Comparison of ENCODE assay signal across 8 cellular contexts in genomic region chr16:726438-727290, GRCh38. TPM values are rescaled to one million over a fixed set of nuclear protein-coding genes. Genes with fewer than 3 reads are reported as not detected.
DNase-seq lines count a peak whose midpoint lies in the region; ATAC-seq and TF ChIP-seq lines count a peak whose summit lies in the region.

Gene CCDC78, minus strand, starts transcription at chr16:726443. Its CDS starts 76 bp downstream, at chr16:726367.
Gene HAGHL, plus strand, starts transcription at chr16:727106. Its CDS starts 404 bp downstream, at chr16:727510.

- WGBS in right cardiac atrium: 2% methylated on average over 88 of the region's 88 CpGs

- H3K9me3 ChIP-seq in RWPE2 (ENCODE audit: severe bottlenecking): no peaks in the 10 kb centered on the region
- no peaks in the 10 kb centered on the region for H3K9me3 ChIP-seq in right cardiac atrium (ENCODE audit: control insufficient read depth, low read length)

- peak; percentile 12 for ATAC-seq in RWPE2 (ENCODE audit: low read depth)
- ATAC-seq in right cardiac atrium: peak; percentile 9 to 23
- ATAC-seq in GM21737 (IDR thresholded peaks at IDR 0.05; ENCODE audit: unreplicated experiment): no peak

- no peak for TF ChIP-seq CTCF in RWPE2 (IDR thresholded peaks at IDR 0.05; ENCODE audit: poor library complexity, severe bottlenecking)

- peaks cover 20% of the 10 kb centered on the region for H3K27me3 ChIP-seq in H7 (ENCODE audit: control insufficient read depth, insufficient read depth, low read length)
- no peaks in the 10 kb centered on the region for H3K27me3 ChIP-seq in RWPE2 (ENCODE audit: insufficient read depth, poor library complexity, severe bottlenecking)
- H3K27me3 ChIP-seq in right cardiac atrium (ENCODE audit: control insufficient read depth, insufficient read depth): no peaks in the 10 kb centered on the region
- peaks cover 17% of the 10 kb centered on the region for H3K27me3 ChIP-seq in rectal smooth muscle tissue (ENCODE audit: control insufficient read depth, insufficient read depth, low read length)

- no peak within 1 kb of the TSS for H3K9ac ChIP-seq in rectal smooth muscle tissue (ENCODE audit: low read length)

- peak within 1 kb of the TSS; percentile 64 for H3K27ac ChIP-seq in RWPE2 (ENCODE audit: poor library complexity, severe bottlenecking)
- no peak within 1 kb of the TSS for H3K27ac ChIP-seq in right cardiac atrium (ENCODE audit: low read length)
- H3K27ac ChIP-seq in rectal smooth muscle tissue (ENCODE audit: low read depth, low read length): no peak within 1 kb of the TSS

- intact Hi-C loops in right cardiac atrium (cut with DNase I): no loop called here

- H3K4me3 ChIP-seq in H7 (ENCODE audit: insufficient read depth, low read depth, low read length): peak within 1 kb of the TSS; percentile 71
- H3K4me3 ChIP-seq in RWPE2 (ENCODE audit: severe bottlenecking): peak within 1 kb of the TSS; percentile 43
- H3K4me3 ChIP-seq in right cardiac atrium (ENCODE audit: low read length): peak within 1 kb of the TSS; percentile 54
- peak within 1 kb of the TSS; percentile 59 for H3K4me3 ChIP-seq in rectal smooth muscle tissue (ENCODE audit: low read length)

- DNase-seq in C1 segment of cervical spinal cord (lab: John Stamatoyannopoulos, UW): peak in 11 of 14 donors; percentile 29 to 82 (median 58)
- peak; percentile 98 for DNase-seq in H7
- DNase-seq in RWPE2 (ENCODE audit: low spot score): no peak
- peak; percentile 43 for DNase-seq in activated naive CD8-positive, alpha-beta T cell treated with anti-CD3 and anti-CD28 coated beads, Interleukin-2, amount 50 U/mL, for 16 hours (ENCODE audit: low read depth, low spot score)
- peak; percentile 67 to 88 (median 85) for DNase-seq in right cardiac atrium
- no peak for DNase-seq in DMS153 (lab: John Stamatoyannopoulos, UW)

- 0 out of 2 replicates have a peak, but pooled peaks cover 1% of the 10 kb centered on the region for H3K36me3 ChIP-seq in H7 (replicated peaks; ENCODE audit: control insufficient read depth, insufficient read depth, low read length)
- H3K36me3 ChIP-seq in RWPE2 (ENCODE audit: low read depth): no peaks in the 10 kb centered on the region
- no peaks in the 10 kb centered on the region for H3K36me3 ChIP-seq in rectal smooth muscle tissue (ENCODE audit: control insufficient read depth, insufficient read depth, low read length)

- H3K4me1 ChIP-seq in RWPE2 (ENCODE audit: insufficient read depth, poor library complexity, severe bottlenecking) (no peaks in the 10 kb centered on the region), right cardiac atrium (ENCODE audit: control insufficient read depth, insufficient read depth, low read length) (peaks cover 3% of the 10 kb centered on the region), rectal smooth muscle tissue (ENCODE audit: control insufficient read depth, insufficient read depth, low read length) (no peaks in the 10 kb centered on the region)

RNA-seq across cellular contexts. Expression of gene CCDC78, which starts in this region (rescaled TPM):
- total RNA-seq in H7 (2014; rRNA removed; shearing (Covaris generic)): 11.3 and 21.0 TPM in 2 replicates
- total RNA-seq in right cardiac atrium: under 1 TPM in 3 of 4 donors, not detected in 1; 0.36 to 0.97 (median 0.40) TPM
- 0.48 TPM for polyA plus RNA-seq in right cardiac atrium

RNA-seq across cellular contexts. Expression of gene HAGHL, which starts in this region (rescaled TPM):
- total RNA-seq in H7 (2014; rRNA removed; shearing (Covaris generic)): 26.6 and 33.1 TPM in 2 replicates
- 10 to 100 TPM in 3 of 4 donors, 1 to 10 TPM in 1; 7.5 to 15.3 (median 12.0) TPM for total RNA-seq in right cardiac atrium
- 21.0 TPM for polyA plus RNA-seq in right cardiac atrium

Comparison
In these comparisons a context has a peak if more than half of its experiments do, and no peak if none do; other contexts are left out.
1. DNase-seq: peak in C1 segment of cervical spinal cord (11 of 14), H7 (single experiment), activated naive CD8-positive, alpha-beta T cell treated with anti-CD3 and anti-CD28 coated beads, Interleukin-2, amount 50 U/mL, for 16 hours (single experiment) and right cardiac atrium (3 of 3); none in RWPE2 (single experiment) and DMS153 (single experiment).
2. Peak in every context shown above with its lines, with median percentiles within 50 percentile points of each other: H3K4me3 ChIP-seq.